In the genomic region with DNA sequence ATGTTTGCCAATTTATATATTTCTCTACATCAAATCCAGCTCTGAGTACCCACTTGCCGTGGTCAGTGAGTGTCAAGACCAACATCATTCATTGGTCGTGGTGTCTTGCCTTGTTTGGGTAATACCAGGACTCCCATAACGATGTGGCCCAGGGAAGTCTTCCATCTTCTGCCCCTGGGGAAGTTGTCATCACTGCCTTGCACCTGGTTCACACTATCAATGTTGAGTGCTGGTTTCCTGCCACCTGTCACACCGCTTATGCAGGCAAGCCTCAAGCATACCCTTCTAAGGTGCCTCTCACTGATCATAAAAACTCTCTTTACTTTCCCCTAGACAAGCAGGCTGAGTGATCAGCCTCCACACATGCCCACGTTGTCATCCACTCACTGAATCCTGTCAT, we compare ENCODE assay signal across 18 cellular contexts.
"Had no signal": no experiment of that assay in that cellular context is flagged by ENCODE, and none has a peak within 500 bp of the region (broad histone marks: within the 10 kb centered on the region; RNA-seq: fewer than 3 reads in every experiment).

No MANE protein-coding gene starts in this region.

- H3K27ac Mint-ChIP-seq: activated CD4-positive, alpha-beta T cell treated with anti-CD3 and anti-CD28 coated beads, Interleukin-2, amount 10 ng/mL, durations not matched to agents 7 days and 5 days; activated T-helper 17 cell treated with anti-CD3 and anti-CD28 coated beads, Interleukin-2, amount 50 U/mL, for 72 hours; memory B cell; nephron; type B pancreatic cell had no signal

- H3K36me3 Mint-ChIP-seq: memory B cell, type B pancreatic cell had no signal

- DNase-seq: activated CD4-positive, alpha-beta T cell treated with anti-CD3 and anti-CD28 coated beads, Interleukin-2, amount 10 ng/mL, durations not matched to agents 7 days and 5 days; activated CD4-positive, CD25-positive, alpha-beta regulatory T cell; activated CD8-positive, alpha-beta memory T cell treated with anti-CD3 and anti-CD28 coated beads for 24 hours; activated naive CD4-positive, alpha-beta T cell treated with anti-CD3 and anti-CD28 coated beads, Interleukin-2, amount 50 U/mL, for 16 hours; adrenal gland; effector CD4-positive, alpha-beta T cell; heart right ventricle; islet precursor cell; psoas muscle; right lobe of liver; spleen; stimulated activated naive CD4-positive, alpha-beta T cell; substantia nigra had no signal

- ATAC-seq: activated T-helper 17 cell treated with anti-CD3 and anti-CD28 coated beads, Interleukin-2, amount 50 U/mL, for 72 hours; heart right ventricle; left lobe of liver; psoas muscle; right lobe of liver had no signal

- H3K4me1 Mint-ChIP-seq: activated CD4-positive, alpha-beta T cell treated with anti-CD3 and anti-CD28 coated beads, Interleukin-2, amount 10 ng/mL, durations not matched to agents 7 days and 5 days; activated T-helper 17 cell treated with anti-CD3 and anti-CD28 coated beads, Interleukin-2, amount 50 U/mL, for 72 hours; memory B cell; nephron had no signal

- H3K9me3 Mint-ChIP-seq: activated CD4-positive, alpha-beta T cell treated with anti-CD3 and anti-CD28 coated beads, Interleukin-2, amount 10 ng/mL, durations not matched to agents 7 days and 5 days; activated T-helper 17 cell treated with anti-CD3 and anti-CD28 coated beads, Interleukin-2, amount 50 U/mL, for 72 hours; memory B cell; nephron; type B pancreatic cell had no signal

- H3K27me3 Mint-ChIP-seq: activated T-helper 17 cell treated with anti-CD3 and anti-CD28 coated beads, Interleukin-2, amount 50 U/mL, for 72 hours had no signal

- H3K4me3 Mint-ChIP-seq: activated CD4-positive, alpha-beta T cell treated with anti-CD3 and anti-CD28 coated beads, Interleukin-2, amount 10 ng/mL, durations not matched to agents 7 days and 5 days; activated T-helper 17 cell treated with anti-CD3 and anti-CD28 coated beads, Interleukin-2, amount 50 U/mL, for 72 hours; memory B cell; nephron; type B pancreatic cell had no signal
